Comparison of ENCODE assay signal across 8 cellular contexts in the genomic region with DNA sequence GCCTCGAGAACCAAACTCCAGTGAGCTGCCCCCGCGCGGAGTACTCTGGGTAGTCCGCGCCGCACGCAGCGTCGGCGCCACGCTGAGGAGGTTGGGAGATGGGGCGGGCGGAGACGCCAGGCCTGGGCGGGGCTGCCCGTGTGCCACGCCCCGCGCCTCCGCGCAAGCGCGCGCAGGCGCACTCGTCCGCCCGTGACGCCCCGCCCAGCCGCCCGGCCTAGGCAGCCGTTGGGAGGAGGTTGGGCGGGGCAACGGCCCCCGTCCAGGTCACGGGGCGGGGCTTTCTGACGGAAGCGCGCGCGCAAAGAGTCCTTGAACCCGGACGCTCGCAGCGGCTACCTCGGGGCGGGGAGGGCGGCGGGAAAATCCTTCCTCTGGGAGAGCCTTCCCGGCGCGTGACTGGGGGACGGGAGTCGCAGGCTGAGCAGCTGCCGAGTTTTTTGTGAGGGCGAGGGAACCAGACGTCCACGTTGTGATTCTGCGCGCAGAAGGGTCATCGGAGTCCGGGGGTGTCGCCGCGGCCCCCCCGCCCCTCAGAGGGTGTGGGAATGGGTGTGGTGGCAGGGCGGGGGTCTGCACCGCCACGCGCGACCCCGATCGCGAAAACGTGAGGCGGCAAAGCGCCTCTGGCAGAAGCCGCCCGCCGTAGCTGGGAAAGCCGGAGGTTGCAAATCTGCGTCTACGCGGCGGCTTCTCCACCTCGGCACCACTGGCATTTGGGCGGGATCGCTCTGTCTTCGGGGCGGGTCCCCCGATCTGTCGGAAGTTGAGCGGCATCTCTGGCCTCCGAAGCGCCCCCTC. TPM values are rescaled to one million over a fixed set of nuclear protein-coding genes. Genes with fewer than 3 reads are reported as not detected.
DNase-seq lines count a peak whose midpoint lies in the region; ATAC-seq and TF ChIP-seq lines count a peak whose summit lies in the region.

A gene with protein sequence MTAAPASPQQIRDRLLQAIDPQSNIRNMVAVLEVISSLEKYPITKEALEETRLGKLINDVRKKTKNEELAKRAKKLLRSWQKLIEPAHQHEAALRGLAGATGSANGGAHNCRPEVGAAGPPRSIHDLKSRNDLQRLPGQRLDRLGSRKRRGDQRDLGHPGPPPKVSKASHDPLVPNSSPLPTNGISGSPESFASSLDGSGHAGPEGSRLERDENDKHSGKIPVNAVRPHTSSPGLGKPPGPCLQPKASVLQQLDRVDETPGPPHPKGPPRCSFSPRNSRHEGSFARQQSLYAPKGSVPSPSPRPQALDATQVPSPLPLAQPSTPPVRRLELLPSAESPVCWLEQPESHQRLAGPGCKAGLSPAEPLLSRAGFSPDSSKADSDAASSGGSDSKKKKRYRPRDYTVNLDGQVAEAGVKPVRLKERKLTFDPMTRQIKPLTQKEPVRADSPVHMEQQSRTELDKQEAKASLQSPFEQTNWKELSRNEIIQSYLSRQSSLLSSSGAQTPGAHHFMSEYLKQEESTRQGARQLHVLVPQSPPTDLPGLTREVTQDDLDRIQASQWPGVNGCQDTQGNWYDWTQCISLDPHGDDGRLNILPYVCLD (minus strand): TSS at position 22 of the 801 bp plus-strand sequence. CDS start 261 bp downstream, outside the sequence.

- peak within 1 kb of the TSS; percentile 98 for H3K27ac Mint-ChIP-seq in progenitor cell of endocrine pancreas

- in situ Hi-C loops in GM13976 (cut with MboI; ENCODE audit: low sequenced_read_pairs, unreplicated experiment) = no loop called here

- no peak for TF ChIP-seq CTCF in GM13976 (IDR thresholded peaks at IDR 0.05; ENCODE audit: borderline replicate concordance, control extremely low read depth, extremely low read depth, insufficient read depth, missing control alignments)
- no peak for TF ChIP-seq CTCF in progenitor cell of endocrine pancreas (IDR thresholded peaks at IDR 0.05; ENCODE audit: unreplicated experiment)

- no peaks in the 10 kb centered on the region for H3K9me3 Mint-ChIP-seq in progenitor cell of endocrine pancreas (ENCODE audit: low read depth)

- H3K36me3 Mint-ChIP-seq in progenitor cell of endocrine pancreas (ENCODE audit: insufficient read depth) = peaks cover 3% of the 10 kb centered on the region

- intact Hi-C loops in left cardiac atrium (cut with DNase I) = loop anchor here in 1 of 2 donors (5.0 kb wide), 1 partner anchor 41 kb away; no protein-coding TSS in a partner anchor

- no peaks in the 10 kb centered on the region for H3K27me3 Mint-ChIP-seq in progenitor cell of endocrine pancreas

- H3K4me3 Mint-ChIP-seq in progenitor cell of endocrine pancreas (ENCODE audit: low read depth) = peak within 1 kb of the TSS; percentile 97

- ATAC-seq in HG02840 (IDR thresholded peaks at IDR 0.05; ENCODE audit: low FRiP score, unreplicated experiment) (peak; percentile 85), left cardiac atrium (peak; percentile 97)

- DNase-seq in GM13976 (ENCODE audit: low spot score) (peak; percentile 99), NCI-H1436 treated with DMSO at 0.1 percent for 48 hours (lab: John Stamatoyannopoulos, UW) (peak; percentile 67), T-helper 1 cell (peak; percentile 88 to 97 (median 92)), amniotic epithelial cell (ENCODE audit: low read depth) (peak; percentile 84), left cardiac atrium (peak; percentile 96), progenitor cell of endocrine pancreas (ENCODE audit: low spot score, unreplicated experiment) (peak; percentile 95), ureter (ENCODE audit: low spot score) (peak; percentile 95)

- peaks cover 29% of the 10 kb centered on the region for H3K4me1 Mint-ChIP-seq in progenitor cell of endocrine pancreas (ENCODE audit: low read depth)

RNA-seq across cellular contexts. Expression of the gene that starts here (rescaled TPM):
- total RNA-seq in left cardiac atrium (1 to 10 TPM; 5.0 to 5.6 TPM), progenitor cell of endocrine pancreas (11.2 and 11.7 TPM in 2 replicates), ureter (14.1 TPM)

Comparison
In these comparisons a context has a peak if more than half of its experiments do, and no peak if none do; other contexts are left out.
1. Peak in every context shown above with its lines: DNase-seq and ATAC-seq.